ENCODE assay signal across 1 cellular context in the genomic region with DNA sequence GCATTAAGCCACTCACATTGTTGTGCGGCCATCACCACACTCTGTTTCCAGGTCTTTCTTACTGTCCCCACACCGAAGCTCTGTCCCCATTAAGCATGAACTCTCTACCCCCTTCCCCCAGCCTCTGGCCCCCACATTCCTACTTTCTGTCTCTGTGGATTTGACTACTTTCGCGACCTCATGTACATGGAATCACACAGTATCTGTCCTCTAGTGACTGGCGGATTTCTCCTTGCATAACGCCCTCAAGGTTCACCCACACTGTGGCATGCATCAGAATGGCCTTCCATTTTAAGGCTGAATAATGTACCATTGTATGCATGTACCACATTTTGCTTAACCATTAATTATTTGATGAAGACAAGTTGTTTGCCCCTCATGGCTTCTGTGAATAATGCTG.
TF ChIP-seq lines count a peak whose summit lies in the region.

No MANE protein-coding gene starts in this region.

TF ChIP-seq in GM23338, 12 proteins besides CTCF, POLR2A, EP300 and RAD21 (continued from another document):
- TF ChIP-seq REST (IDR thresholded peaks at IDR 0.05; ENCODE audit: unreplicated experiment) (no peak), ZNF114 (CRISPR knock-in tag; IDR thresholded peaks at IDR 0.05) (no peak), ZNF331 (CRISPR knock-in tag; IDR thresholded peaks at IDR 0.05; ENCODE audit: low read depth) (no peak), ZNF462 (CRISPR knock-in tag; IDR thresholded peaks at IDR 0.05) (no peak), EZH2 (IDR thresholded peaks at IDR 0.05; ENCODE audit: low read depth, unreplicated experiment) (no peak), JUNB (IDR thresholded peaks at IDR 0.05; ENCODE audit: unreplicated experiment) (no peak), EZH2phosphoT487 (IDR thresholded peaks at IDR 0.05; ENCODE audit: unreplicated experiment) (no peak), CREB1 (CRISPR knock-in tag; IDR thresholded peaks at IDR 0.05; ENCODE audit: low read depth) (no peak), POLR2AphosphoS5 (IDR thresholded peaks at IDR 0.05; ENCODE audit: low read depth) (no peak)
